In the genomic region with DNA sequence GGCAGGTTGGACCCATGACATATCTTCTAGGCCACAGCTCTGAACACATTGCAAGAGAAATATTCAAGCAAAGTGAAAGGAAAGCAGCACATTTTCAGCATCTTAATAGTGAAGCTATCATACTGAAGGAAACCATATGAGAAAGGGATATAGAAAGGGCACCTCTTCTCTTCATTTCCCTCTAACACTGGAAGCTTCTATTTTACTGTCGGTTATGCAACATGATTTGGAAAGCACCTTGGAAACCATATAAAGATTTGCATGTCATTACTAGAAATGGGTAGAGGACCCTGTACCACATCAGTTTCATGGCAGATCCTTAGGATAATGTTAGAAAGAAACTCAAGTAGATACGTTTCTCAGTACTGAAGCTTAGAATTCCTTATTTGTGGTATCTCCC, we compare ENCODE assay signal across 25 cellular contexts.
"Had no signal": no experiment of that assay in that cellular context is flagged by ENCODE, and none has a peak within 500 bp of the region (broad histone marks: within the 10 kb centered on the region; RNA-seq: fewer than 3 reads in every experiment).

No MANE protein-coding gene starts in this region.

- H3K9ac ChIP-seq: neural progenitor cell, parathyroid adenoma had no signal

- H3K4me3 ChIP-seq: hepatocyte, left ventricle myocardium inferior, lung, neural progenitor cell, right atrium auricular region, right lobe of liver, smooth muscle cell, tibial nerve, uterus had no signal

- DNase-seq: kidney glomerular epithelial cell; left ventricle myocardium inferior; mesendoderm; naive B cell; natural killer cell; nephron progenitor cell; occipital lobe; right lobe of liver; stimulated activated CD4-positive, alpha-beta T cell treated with anti-CD3 and anti-CD28 coated beads, Interleukin-1b, Interleukin-23, amount 100 ng/mL, for 48 hours; stimulated activated CD4-positive, alpha-beta T cell treated with anti-CD3 and anti-CD28 coated beads, Interleukin-2, amount 100 ng/mL, for 48 hours; stimulated activated CD4-positive, alpha-beta T cell treated with anti-CD3 and anti-CD28 coated beads, Interleukin-4, amount 100 ng/mL, for 4 hours; stimulated activated CD8-positive, alpha-beta memory T cell treated with anti-CD3 and anti-CD28 coated beads, Interleukin-4, amount 100 ng/mL, for 48 hours; stimulated activated naive CD4-positive, alpha-beta T cell treated with Interleukin-2 at 50 U/mL for 16 hours; stimulated activated naive CD8-positive, alpha-beta T cell treated with anti-CD3 and anti-CD28 coated beads, Interleukin-15, amount 100 ng/mL, for 72 hours; substantia nigra; uterus had no signal

- H3K27ac ChIP-seq: hepatocyte, left ventricle myocardium inferior, neural progenitor cell, neutrophil, parathyroid adenoma, right atrium auricular region, right lobe of liver, tibial nerve, uterus had no signal

- ATAC-seq: natural killer cell; right lobe of liver; stimulated activated memory B cell treated with anti-CD40 and anti-IgM and Interleukin-4, amounts not matched to agents 10 μg/mL and 1 μg/mL and 100 μg/mL, for 72 hours; stimulated activated naive CD8-positive, alpha-beta T cell treated with anti-CD3 and anti-CD28 coated beads, Interleukin-15, amount 100 ng/mL, for 72 hours had no signal

- H3K79me2 ChIP-seq: hepatocyte, parathyroid adenoma had no signal

- H3K9me3 ChIP-seq: left ventricle myocardium inferior, neutrophil, right atrium auricular region, right lobe of liver, tibial nerve, uterus had no signal

- H2AFZ ChIP-seq: hepatocyte, neural progenitor cell, parathyroid adenoma had no signal

- H3K36me3 ChIP-seq: left ventricle myocardium inferior, neural progenitor cell, neutrophil, right atrium auricular region, right lobe of liver, tibial nerve, uterus had no signal

- H3K4me2 ChIP-seq: hepatocyte, neural progenitor cell, smooth muscle cell had no signal

- H3K4me1 ChIP-seq: left ventricle myocardium inferior, neural progenitor cell, parathyroid adenoma, right atrium auricular region, right lobe of liver, tibial nerve, uterus had no signal

- H3K27me3 ChIP-seq: hepatocyte, neural progenitor cell, neutrophil, right atrium auricular region, right lobe of liver, tibial nerve, uterus had no signal
